Comparison of ENCODE assay signal across 10 cellular contexts in the genomic region with DNA sequence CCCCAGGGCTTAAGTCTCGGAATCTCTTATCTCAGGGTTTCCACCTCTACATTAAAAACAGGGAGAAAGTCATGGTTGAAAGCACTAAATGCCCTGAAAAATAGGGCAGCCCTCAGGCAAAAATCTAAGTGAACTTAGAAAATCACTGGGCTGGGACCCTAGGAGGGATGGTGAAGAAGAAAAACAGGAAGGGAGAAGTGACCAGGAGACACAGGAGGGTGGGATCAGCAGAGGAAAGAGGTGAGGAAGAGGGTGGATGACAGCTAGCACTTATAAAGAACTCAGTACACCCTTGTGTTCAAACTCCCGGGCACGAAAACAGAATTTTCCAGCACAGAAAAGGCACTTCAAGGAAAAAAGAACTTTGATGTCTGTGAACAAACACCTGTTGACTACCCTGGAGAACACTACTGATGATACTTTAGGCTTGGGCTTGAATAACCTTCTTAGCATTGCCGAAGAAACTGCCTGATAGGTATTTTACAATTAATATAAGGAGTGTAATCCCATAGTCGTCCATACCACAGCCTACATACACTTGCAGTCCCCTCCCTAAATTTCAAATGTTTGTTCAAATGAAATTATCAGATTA. TPM values are rescaled to one million over a fixed set of nuclear protein-coding genes. Genes with fewer than 3 reads are reported as not detected.
DNase-seq lines count a peak whose midpoint lies in the region; FAIRE-seq and TF ChIP-seq lines count a peak whose summit lies in the region.
"Had no signal": no experiment of that assay in that cellular context is flagged by ENCODE, and none has a peak within 500 bp of the region (broad histone marks: within the 10 kb centered on the region; RNA-seq: fewer than 3 reads in every experiment).

No MANE protein-coding gene starts in this region.

- H2BK15ac ChIP-seq in H1 (ENCODE audit: low read length), result no peak overlapping the region

- no peaks in the 10 kb centered on the region for H4K20me1 ChIP-seq in OCI-LY3 (ENCODE audit: insufficient read depth, low read length)
- peaks cover 0 to 10% of the 10 kb centered on the region in 2 experiments for H4K20me1 ChIP-seq in H1 (replicated peaks in 1 of 2; ENCODE audit: control insufficient read depth in 1 of 2, insufficient read depth in 2 of 2, low read length in 2 of 2)
- H4K20me1 ChIP-seq in neural progenitor cell (ENCODE audit: low read depth), result peaks cover 24% of the 10 kb centered on the region

- H3F3A ChIP-seq in neural progenitor cell (ENCODE audit: low read depth), result no peaks in the 10 kb centered on the region

- H3K27ac ChIP-seq in OCI-LY3 (ENCODE audit: low read length) (no peak overlapping the region), H1 (ENCODE audit: low read depth, low read length) (no peak overlapping the region), neural progenitor cell (no peak overlapping the region)

- H3K79me1 ChIP-seq in H1 (ENCODE audit: low read depth, low read length), result peaks cover 3% of the 10 kb centered on the region; the same call in 1 of the 2 replicates

- H2AK5ac ChIP-seq in H1 (ENCODE audit: low read depth, low read length), result no peak overlapping the region

- no peak overlapping the region for H4K5ac ChIP-seq in H1 (ENCODE audit: insufficient read length, low read depth, low read length)

- DNase-seq in GM12865 (ENCODE audit: low read depth) (no peak), H1 (ENCODE audit: low read depth in 1 of 2, low spot score in 2 of 2) (no peak), neural progenitor cell (ENCODE audit: low spot score) (no peak), AML-193 (lab: John Stamatoyannopoulos, UW) (no peak), OCI-M2 (lab: John Stamatoyannopoulos, UW; ENCODE audit: unreplicated experiment) (no peak), kidney glomerular epithelial cell (lab: John Stamatoyannopoulos, UW) (no peak), T-helper 9 cell (no peak)
- DNase-seq: left colon; stimulated activated CD4-positive, alpha-beta T cell treated with anti-CD3 and anti-CD28 coated beads, Interleukin-4, amount 100 ng/mL, for 24 hours had no signal

- H3K4me1 Mint-ChIP-seq in neural progenitor cell, result peaks cover 22% of the 10 kb centered on the region

- H2BK5ac ChIP-seq in H1 (ENCODE audit: low read depth, low read length), result no peak overlapping the region

- no peak overlapping the region for H3K23ac ChIP-seq in H1 (ENCODE audit: insufficient read length)

- H3K4me3 Mint-ChIP-seq in neural progenitor cell, result peak overlapping the region; percentile 91

- H3K9ac ChIP-seq in OCI-LY3 (ENCODE audit: low read length) (no peak overlapping the region), H1 (replicated peaks in 1 of 4; ENCODE audit: extremely low read depth in 1 of 4, low read depth in 3 of 4, low read length in 3 of 4) (no peak overlapping the region), neural progenitor cell (no peak overlapping the region)

- FAIRE-seq in H1 (lab: Jason Lieb, UNC), result no peak

- H3K36me3 ChIP-seq in OCI-LY3 (replicated peaks; ENCODE audit: low read depth, low read length) (peaks cover 39% of the 10 kb centered on the region), H1 (ENCODE audit: control insufficient read depth in 2 of 4, insufficient read depth in 4 of 4, low read length in 3 of 4) (peaks cover 0 to 29% (median 11%) of the 10 kb centered on the region in 4 experiments; a peak in 6 of 8 replicates), neural progenitor cell (peaks cover 7% of the 10 kb centered on the region)

- no peaks in the 10 kb centered on the region for H3K9me3 ChIP-seq in OCI-LY3 (ENCODE audit: insufficient read depth, low read length)
- peaks cover 0 to 6% of the 10 kb centered on the region in 2 experiments; a peak in 1 of 4 replicates for H3K9me3 ChIP-seq in H1 (ENCODE audit: insufficient read depth in 2 of 2, low read depth in 1 of 2, low read length in 1 of 2)
- no peaks in the 10 kb centered on the region for H3K9me3 ChIP-seq in neural progenitor cell (ENCODE audit: low read depth)

- no peak for TF ChIP-seq CTCF in GM12865 (IDR thresholded peaks at IDR 0.05; ENCODE audit: insufficient read depth, low read depth, low read length, missing control alignments)
- TF ChIP-seq CTCF in OCI-LY3 (IDR thresholded peaks at IDR 0.05; ENCODE audit: low read depth, low read length), result no peak
- TF ChIP-seq CTCF in H1 (IDR thresholded peaks at IDR 0.05; ENCODE audit: control extremely low read depth in 1 of 3, insufficient read depth in 1 of 3, low read depth in 1 of 3, low read length in 3 of 3), result no peak
- no peak for TF ChIP-seq CTCF in neural progenitor cell (IDR thresholded peaks at IDR 0.05)

- H4K8ac ChIP-seq in H1 (ENCODE audit: extremely low read depth, insufficient read depth, low read length), result no peak overlapping the region

- no peak overlapping the region for H2BK12ac ChIP-seq in H1 (ENCODE audit: low read depth, low read length)

- H3K4me3 ChIP-seq in GM12865 (ENCODE audit: low read depth, low read length) (peak overlapping the region; percentile 91), OCI-LY3 (ENCODE audit: low read length) (peak overlapping the region; percentile 96), H1 (ENCODE audit: extremely low read depth in 1 of 4, insufficient read depth in 2 of 4, low read depth in 3 of 4, low read length in 4 of 4) (peak overlapping the region; percentile 23 to 100 (median 64)), neural progenitor cell (peak overlapping the region; percentile 82)

- H3K4ac ChIP-seq in H1 (replicated peaks; ENCODE audit: insufficient read length, low read depth, low read length), result no peak overlapping the region

- H3K79me2 ChIP-seq in OCI-LY3 (ENCODE audit: low read length), result peaks cover 58% of the 10 kb centered on the region
- peaks cover 3 to 65% of the 10 kb centered on the region in 2 experiments; a peak in 3 of 4 replicates for H3K79me2 ChIP-seq in H1 (ENCODE audit: control insufficient read depth in 1 of 2, insufficient read depth in 2 of 2, low read length in 2 of 2)
- peaks cover 63% of the 10 kb centered on the region for H3K79me2 ChIP-seq in neural progenitor cell (ENCODE audit: low read depth)

- peaks cover 2% of the 10 kb centered on the region for H3K27me3 Mint-ChIP-seq in neural progenitor cell (ENCODE audit: insufficient read depth, low read depth)

- no peak overlapping the region for H2BK120ac ChIP-seq in H1 (replicated peaks; ENCODE audit: low read depth, low read length)

- H2BK20ac ChIP-seq in H1 (ENCODE audit: low read length), result no peak overlapping the region

- no peaks in the 10 kb centered on the region for H3K27me3 ChIP-seq in OCI-LY3 (ENCODE audit: low read depth, low read length)
- H3K27me3 ChIP-seq in H1 (replicated peaks in 1 of 4; ENCODE audit: control insufficient read depth in 3 of 4, extremely low read depth in 1 of 4, insufficient read depth in 3 of 4, low read length in 3 of 4), result no peaks in the 10 kb centered on the region; a peak in 1 of 7 replicates
- H3K27me3 ChIP-seq in neural progenitor cell, result no peaks in the 10 kb centered on the region

- H3K27ac Mint-ChIP-seq in neural progenitor cell, result no peak overlapping the region

- 76% methylated on average over 5 of the region's 5 CpGs; no CpG with 5 or more reads in 1 of the 2 experiments for WGBS in H1 (ENCODE audit: extremely low coverage in 1 of 2, insufficient coverage in 1 of 2, insufficient read length in 1 of 2, insufficient replicate concordance in 2 of 2, low coverage in 1 of 2, low lambda C conversion rate in 2 of 2, missing lambda C conversion rate in 1 of 2), 2 experiments

- H3K4me2 ChIP-seq in OCI-LY3 (ENCODE audit: low read length) (peak overlapping the region; percentile 88), H1 (ENCODE audit: insufficient read depth in 1 of 2, low read depth in 2 of 2, low read length in 2 of 2) (peak overlapping the region; percentile 71 to 76), neural progenitor cell (peak overlapping the region; percentile 97)

- no peak for TF ChIP-seq RAD21 in H1 (IDR thresholded peaks at IDR 0.05 in 1 of 2, conservative IDR thresholded peaks at IDR 0.05 in 1 of 2; ENCODE audit: low read depth in 2 of 2, low read length in 2 of 2)

- no peak for TF ChIP-seq EP300 in H1 (IDR thresholded peaks at IDR 0.05; ENCODE audit: borderline replicate concordance in 1 of 2, low read depth in 2 of 2, low read length in 2 of 2)

- no peak overlapping the region for H4K91ac ChIP-seq in H1 (replicated peaks; ENCODE audit: insufficient read length, low read length)

- peaks cover 41% of the 10 kb centered on the region for H3K4me1 ChIP-seq in OCI-LY3 (ENCODE audit: low read length)
- H3K4me1 ChIP-seq in H1 (replicated peaks in 1 of 4; ENCODE audit: control insufficient read depth in 3 of 4, insufficient read depth in 4 of 4, low read length in 3 of 4), result peaks cover 0 to 7% (median 3%) of the 10 kb centered on the region in 4 experiments; a peak in 5 of 7 replicates
- peaks cover 18% of the 10 kb centered on the region for H3K4me1 ChIP-seq in neural progenitor cell

- H3K36me3 Mint-ChIP-seq in neural progenitor cell, result peaks cover 50% of the 10 kb centered on the region

- peaks cover 37% of the 10 kb centered on the region for H3K9me3 Mint-ChIP-seq in neural progenitor cell

- H3K23me2 ChIP-seq in H1 (ENCODE audit: low read depth, low read length), result peaks cover 4% of the 10 kb centered on the region; the same call in 1 of the 2 replicates

- H2AFZ ChIP-seq in OCI-LY3 (ENCODE audit: low read depth, low read length) (no peak overlapping the region), H1 (ENCODE audit: low read length) (no peak overlapping the region), neural progenitor cell (replicated peaks) (no peak overlapping the region)

- no peak overlapping the region for H3K14ac ChIP-seq in H1 (ENCODE audit: insufficient read length)

- no peak overlapping the region for H3K18ac ChIP-seq in H1 (ENCODE audit: extremely low read depth, low read length)

- POLR2A ChIA-PET in H1 (lab: Charles Lee; ENCODE audit: partially characterized antibody), result no interaction called here

- H3K56ac ChIP-seq in H1 (replicated peaks; ENCODE audit: insufficient read length, low read depth, low read length), result no peak overlapping the region

- CTCF ChIA-PET in H1 (lab: Charles Lee; ENCODE audit: partially characterized antibody), result interaction anchor here (0.7 to 1.2 kb wide), 3 partner anchors 11 to 27 kb away, joined by 3 to 4 read pairs (median 3); no protein-coding TSS in a partner anchor

- TF ChIP-seq POLR2A in H1 (IDR thresholded peaks at IDR 0.05; ENCODE audit: control extremely low read depth in 1 of 2, low read depth in 2 of 2, low read length in 2 of 2), result no peak

RNA-seq across cellular contexts. Expression of gene CHML, which starts 2.0 kb away (rescaled TPM):
- total RNA-seq in H1 (2021; fragmentation: NEBNext Ultra II Directional; extraction: Animal tissue kit (Norgen Biotek cat#: 25700)), result 72.5 and 82.4 TPM in 2 replicates
- polyA plus RNA-seq in H1 (2011; rRNA removed), result 11.5 and 15.0 TPM in 2 replicates
- polyA plus RNA-seq in H1 (2011; cell fraction: cytosol; rRNA removed), result 10.9 TPM
- 68.9 TPM for polyA plus RNA-seq in H1 (2011; cell fraction: nucleus; rRNA removed)
- polyA plus RNA-seq in H1 (2012, experiment 1 of 2), result 14.4 to 30.4 TPM (median 22.6 TPM) in 4 replicates
- 0.97 TPM for polyA plus RNA-seq in H1 (2012, experiment 2 of 2)
- polyA plus RNA-seq in H1 (2013, experiment 1 of 2), result 43.6 TPM
- 38.3 TPM for polyA plus RNA-seq in H1 (2013, experiment 2 of 2)
- polyA minus RNA-seq in H1 (2011; rRNA and poly(A)+ RNA removed), result 118 and 166 TPM in 2 replicates
- 25.5 TPM for polyA minus RNA-seq in H1 (2011; cell fraction: cytosol; rRNA and poly(A)+ RNA removed)
- polyA minus RNA-seq in H1 (2011; cell fraction: nucleus; rRNA and poly(A)+ RNA removed), result 181 TPM
- total RNA-seq in neural progenitor cell (ENCODE audit: low replicate concordance), result 31.4 and 43.6 TPM in 2 replicates

RNA-seq across cellular contexts. Expression of gene OPN3, which starts 2.0 kb away (rescaled TPM):
- total RNA-seq in H1 (2021; fragmentation: NEBNext Ultra II Directional; extraction: Animal tissue kit (Norgen Biotek cat#: 25700)), result 18.1 and 19.4 TPM in 2 replicates
- 8.0 and 8.8 TPM in 2 replicates for polyA plus RNA-seq in H1 (2011; rRNA removed)
- polyA plus RNA-seq in H1 (2011; cell fraction: cytosol; rRNA removed), result 12.7 TPM
- 11.3 TPM for polyA plus RNA-seq in H1 (2011; cell fraction: nucleus; rRNA removed)
- polyA plus RNA-seq in H1 (2012, experiment 1 of 2), result 10.0 to 15.4 TPM (median 10.9 TPM) in 4 replicates
- 4.8 TPM for polyA plus RNA-seq in H1 (2012, experiment 2 of 2)
- 14.6 TPM for polyA plus RNA-seq in H1 (2013, experiment 1 of 2)
- polyA plus RNA-seq in H1 (2013, experiment 2 of 2), result 16.1 TPM
- polyA minus RNA-seq in H1 (2011; rRNA and poly(A)+ RNA removed), result 14.6 and 16.9 TPM in 2 replicates
- 18.4 TPM for polyA minus RNA-seq in H1 (2011; cell fraction: cytosol; rRNA and poly(A)+ RNA removed)
- 18.9 TPM for polyA minus RNA-seq in H1 (2011; cell fraction: nucleus; rRNA and poly(A)+ RNA removed)
- 37.8 and 53.5 TPM in 2 replicates for total RNA-seq in neural progenitor cell (ENCODE audit: low replicate concordance)

RNA-seq across cellular contexts. Expression of gene WDR64, which starts 13.9 kb away (rescaled TPM):
- total RNA-seq in H1 (2021; fragmentation: NEBNext Ultra II Directional; extraction: Animal tissue kit (Norgen Biotek cat#: 25700)), result not detected in 2 replicates
- 0.02 TPM in 1 of 2 replicates, not detected in the other for polyA plus RNA-seq in H1 (2011; rRNA removed)
- not detected for polyA plus RNA-seq in H1 (2011; cell fraction: cytosol; rRNA removed)
- polyA plus RNA-seq in H1 (2011; cell fraction: nucleus; rRNA removed), result not detected
- polyA plus RNA-seq in H1 (2012, experiment 1 of 2), result not detected in 4 replicates
- not detected for polyA plus RNA-seq in H1 (2012, experiment 2 of 2)
- not detected for polyA plus RNA-seq in H1 (2013, experiment 1 of 2)
- not detected for polyA plus RNA-seq in H1 (2013, experiment 2 of 2)
- polyA minus RNA-seq in H1 (2011; rRNA and poly(A)+ RNA removed), result not detected in 2 replicates
- polyA minus RNA-seq in H1 (2011; cell fraction: cytosol; rRNA and poly(A)+ RNA removed), result not detected
- not detected for polyA minus RNA-seq in H1 (2011; cell fraction: nucleus; rRNA and poly(A)+ RNA removed)
- not detected in 2 replicates for total RNA-seq in neural progenitor cell (ENCODE audit: low replicate concordance)
